ENCODE assay signal across 16 cellular contexts in genomic region chr17:13599168-13599577, GRCh38. TPM values are rescaled to one million over a fixed set of nuclear protein-coding genes. Genes with fewer than 3 reads are reported as not detected.
A peak's percentile ranks its signal among the peaks of the same experiment; 100 is the strongest.
DNase-seq lines count a peak whose midpoint lies in the region; ATAC-seq and TF ChIP-seq lines count a peak whose summit lies in the region.
"Had no signal": no experiment of that assay in that cellular context is flagged by ENCODE, and none has a peak within 500 bp of the region (broad histone marks: within the 10 kb centered on the region; RNA-seq: fewer than 3 reads in every experiment).

No MANE protein-coding gene starts in this region.

- no peak for ATAC-seq in effector memory CD8-positive, alpha-beta T cell (replicated peaks)
- no peak for ATAC-seq in Right ventricle myocardium inferior
- no peak for ATAC-seq in GM19397 (IDR thresholded peaks at IDR 0.05; ENCODE audit: unreplicated experiment)
- ATAC-seq: activated CD8-positive, alpha-beta memory T cell treated with anti-CD3 and anti-CD28 coated beads, Interleukin-2, amount 10 ng/mL, durations not matched to agents 7 days and 5 days had no signal

- peaks cover 2% of the 10 kb centered on the region for H3K27me3 Mint-ChIP-seq in osteocyte (ENCODE audit: unreplicated experiment)
- peaks cover 71 to 76% of the 10 kb centered on the region in 2 donors for H3K27me3 Mint-ChIP-seq in effector memory CD8-positive, alpha-beta T cell

- CTCF ChIA-PET in RWPE1 (lab: Yijun Ruan, JAX) = interaction anchor here (1.3 kb wide), 1 partner anchor 1327 kb away, joined by 3 read pairs; no protein-coding TSS in a partner anchor

- no peaks in the 10 kb centered on the region for H3K9me3 Mint-ChIP-seq in osteocyte (ENCODE audit: unreplicated experiment)
- H3K9me3 Mint-ChIP-seq in effector memory CD8-positive, alpha-beta T cell = no peaks in the 10 kb centered on the region
- H3K9me3 Mint-ChIP-seq: stimulated activated naive CD8-positive, alpha-beta T cell treated with anti-CD3 and anti-CD28 coated beads, Interleukin-15, Interleukin-2, amounts not matched to agents 100 ng/mL and 50 ng/mL, for 24 hours; T-helper 1 cell treated with Interleukin-12 subunit alpha and Interleukin-12 subunit beta and Interleukin-4 antibody, amounts not matched to agents 30 μg/mL and 1 μg/mL, for 36 hours had no signal

- intact Hi-C loops in Right ventricle myocardium inferior (cut with DNase I) = loop anchor here (5.0 kb wide), 3 partner anchors 262 to 1328 kb away; no protein-coding TSS in a partner anchor

- no peaks in the 10 kb centered on the region for H3K27me3 ChIP-seq in SJCRH30

- H3K4me3 Mint-ChIP-seq in osteocyte (ENCODE audit: unreplicated experiment) = peak overlapping the region; percentile 63
- H3K4me3 Mint-ChIP-seq in effector memory CD8-positive, alpha-beta T cell = no peak overlapping the region
- H3K4me3 Mint-ChIP-seq: activated CD8-positive, alpha-beta memory T cell treated with anti-CD3 and anti-CD28 coated beads, Interleukin-2, amount 10 ng/mL, durations not matched to agents 7 days and 5 days had no signal

- peaks cover 48% of the 10 kb centered on the region for H3K4me1 Mint-ChIP-seq in osteocyte (ENCODE audit: unreplicated experiment)
- H3K4me1 Mint-ChIP-seq in effector memory CD8-positive, alpha-beta T cell (ENCODE audit: low read depth in 2 of 2) = peaks cover 4 to 8% of the 10 kb centered on the region in 2 donors

- H3K4me3 ChIP-seq in AG10803 (ENCODE audit: low read length) = peak overlapping the region; percentile 87
- H3K4me3 ChIP-seq in SJCRH30 = peak overlapping the region; percentile 67
- H3K4me3 ChIP-seq in fibroblast of pulmonary artery (replicated peaks; ENCODE audit: low read depth, low read length) = peak overlapping the region; percentile 67

- H3K36me3 ChIP-seq in SJCRH30 = no peaks in the 10 kb centered on the region
- H3K36me3 ChIP-seq: left ventricle myocardium inferior had no signal

- H3K9me3 ChIP-seq in SJCRH30 (replicated peaks) = no peaks in the 10 kb centered on the region
- H3K9me3 ChIP-seq: left ventricle myocardium inferior had no signal

- peak overlapping the region; percentile 46 for H3K27ac Mint-ChIP-seq in osteocyte (ENCODE audit: unreplicated experiment)
- H3K27ac Mint-ChIP-seq in effector memory CD8-positive, alpha-beta T cell = no peak overlapping the region
- H3K27ac Mint-ChIP-seq: activated CD8-positive, alpha-beta memory T cell treated with anti-CD3 and anti-CD28 coated beads, Interleukin-2, amount 10 ng/mL, durations not matched to agents 7 days and 5 days; stimulated activated naive CD8-positive, alpha-beta T cell treated with anti-CD3 and anti-CD28 coated beads, Interleukin-15, Interleukin-2, amounts not matched to agents 100 ng/mL and 50 ng/mL, for 24 hours; T-helper 1 cell treated with Interleukin-12 subunit alpha and Interleukin-12 subunit beta and Interleukin-4 antibody, amounts not matched to agents 30 μg/mL and 1 μg/mL, for 36 hours had no signal

- peaks cover 18% of the 10 kb centered on the region; the same call in 1 of the 2 replicates for H3K4me1 ChIP-seq in SJCRH30

- TF ChIP-seq CTCF in AG10803 (conservative IDR thresholded peaks at IDR 0.05; ENCODE audit: low read length) = no peak
- no peak for TF ChIP-seq CTCF in fibroblast of pulmonary artery (IDR thresholded peaks at IDR 0.05; ENCODE audit: low read length, missing control alignments)
- TF ChIP-seq CTCF in osteocyte (IDR thresholded peaks at IDR 0.05) = no peak
- no peak for TF ChIP-seq CTCF in RWPE1 (conservative IDR thresholded peaks at IDR 0.05; ENCODE audit: low read depth)

- DNase-seq in AG10803 (ENCODE audit: low read depth) = no peak
- DNase-seq in SJCRH30 = no peak
- no peak for DNase-seq in fibroblast of pulmonary artery (ENCODE audit: low read depth)
- DNase-seq in osteocyte (ENCODE audit: extremely low spot score, unreplicated experiment) = no peak
- DNase-seq in effector memory CD8-positive, alpha-beta T cell = no peak
- DNase-seq in RWPE1 (ENCODE audit: low spot score) = no peak
- no peak for DNase-seq in Right ventricle myocardium inferior (ENCODE audit: missing footprints)
- DNase-seq: activated CD8-positive, alpha-beta memory T cell treated with anti-CD3 and anti-CD28 coated beads, Interleukin-2, amount 10 ng/mL, durations not matched to agents 7 days and 5 days; COR-L47; EL; left ventricle myocardium inferior; NCI-H1436 treated with DMSO at 0.1 percent for 48 hours had no signal

- no peaks in the 10 kb centered on the region for H3K36me3 Mint-ChIP-seq in osteocyte (ENCODE audit: unreplicated experiment)
- H3K36me3 Mint-ChIP-seq in effector memory CD8-positive, alpha-beta T cell (ENCODE audit: insufficient read depth) = peaks cover 3% of the 10 kb centered on the region

- POLR2A ChIA-PET in RWPE1 (lab: Yijun Ruan, JAX; ENCODE audit: low non-redundant PET) = no interaction called here

- H3K27ac ChIP-seq in SJCRH30 (no peak overlapping the region), RWPE1 (no peak overlapping the region)
- H3K27ac ChIP-seq: left ventricle myocardium inferior had no signal

RNA-seq across cellular contexts. Expression of gene HS3ST3A1, which starts 2.6 kb away (rescaled TPM):
- total RNA-seq in SJCRH30 (2014; rRNA removed; shearing (Covaris generic)) = 22.2 and 27.3 TPM in 2 replicates
- total RNA-seq in osteocyte (7.5 and 9.3 TPM in 2 replicates), Right ventricle myocardium inferior (0.57 TPM)
- total RNA-seq: pulmonary artery endothelial cell had no signal
